ENCODE assay signal across 30 cellular contexts in the genomic region with DNA sequence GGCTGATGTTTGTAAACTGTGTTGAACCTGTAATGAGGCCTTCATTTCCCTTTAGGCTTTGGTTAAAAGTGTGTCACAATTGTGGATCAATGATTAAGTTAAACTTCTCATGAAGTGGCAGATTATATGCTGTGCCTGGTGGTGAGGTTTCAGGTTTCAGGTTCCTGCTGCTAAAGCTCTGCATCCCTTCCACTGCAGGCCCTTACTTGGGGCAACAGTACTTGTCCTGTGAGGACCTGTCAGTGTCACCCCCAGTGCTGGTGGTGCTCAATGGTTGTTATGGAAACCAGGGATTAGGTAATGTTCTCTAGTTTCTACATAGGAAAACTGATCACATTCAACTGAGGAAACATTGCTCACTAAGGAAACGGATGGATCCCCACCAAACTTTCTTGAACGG.
"Had no signal": no experiment of that assay in that cellular context is flagged by ENCODE, and none has a peak within 500 bp of the region (broad histone marks: within the 10 kb centered on the region; RNA-seq: fewer than 3 reads in every experiment).

No MANE protein-coding gene starts in this region.

- ATAC-seq: activated CD8-positive, alpha-beta T cell treated with anti-CD3 and anti-CD28 coated beads, Interleukin-2, amount 10 ng/mL, durations not matched to agents 7 days and 5 days; body of pancreas had no signal

- H3K4me1 ChIP-seq: adrenal gland, body of pancreas, breast epithelium had no signal

- H3K9me3 ChIP-seq: adrenal gland, body of pancreas, breast epithelium had no signal

- H3K4me3 ChIP-seq: adrenal gland, body of pancreas, breast epithelium, PC-9 had no signal

- H3K4me3 Mint-ChIP-seq: activated CD4-positive, alpha-beta T cell treated with anti-CD3 and anti-CD28 coated beads, Interleukin-2, amount 10 ng/mL, durations not matched to agents 24 days and 14 days; activated CD8-positive, alpha-beta T cell treated with anti-CD3 and anti-CD28 coated beads, Interleukin-2, amount 10 ng/mL, durations not matched to agents 7 days and 5 days; activated naive CD4-positive, alpha-beta T cell treated with anti-CD3 and anti-CD28 coated beads, Interleukin-2, amount 50 U/mL, for 24 hours; activated T-cell treated with anti-CD3 and anti-CD28 coated beads, Interleukin-2, amount 50 U/mL, for 24 hours had no signal

- H2AFZ ChIP-seq: PC-9 had no signal

- DNase-seq: activated CD4-positive, alpha-beta T cell treated with anti-CD3 and anti-CD28 coated beads, Interleukin-2, amount 10 ng/mL, durations not matched to agents 24 days and 14 days; activated CD4-positive, alpha-beta T cell treated with anti-CD3 and anti-CD28 coated beads, Interleukin-2, amount 50 U/mL, for 4 hours; activated CD8-positive, alpha-beta T cell treated with anti-CD3 and anti-CD28 coated beads, Interleukin-2, amount 10 ng/mL, durations not matched to agents 7 days and 5 days; activated gamma-delta T cell; activated naive CD4-positive, alpha-beta T cell treated with Interleukin-2 at 50 U/mL for 16 hours; activated T-cell treated with anti-CD3 and anti-CD28 coated beads, Interleukin-2, amount 50 U/mL, for 24 hours; adrenal gland; body of pancreas; MM.1S; MV-4-11; NCI-H1092; NCI-H1436 treated with DMSO at 0.1 percent for 48 hours; NCI-H1694 treated with DMSO at 0.1 percent for 48 hours; NCI-H2029; NCI-H2171 treated with DMSO at 0.1 percent for 48 hours; NCI-H2227 treated with DMSO at 0.1 percent for 48 hours; NCI-H446; NCI-H510A treated with DMSO at 0.1 percent for 48 hours; NCI-H774; PC-9; Right ventricle myocardium superior; SW 1271; T-helper 1 cell; T-helper 2 cell; T-helper 9 cell had no signal

- H3K9ac ChIP-seq: KMS-11 had no signal

- H3K27me3 ChIP-seq: body of pancreas had no signal

- H3K27ac Mint-ChIP-seq: activated CD4-positive, alpha-beta T cell treated with anti-CD3 and anti-CD28 coated beads, Interleukin-2, amount 10 ng/mL, durations not matched to agents 24 days and 14 days; activated CD8-positive, alpha-beta T cell treated with anti-CD3 and anti-CD28 coated beads, Interleukin-2, amount 10 ng/mL, durations not matched to agents 7 days and 5 days; activated naive CD4-positive, alpha-beta T cell treated with anti-CD3 and anti-CD28 coated beads, Interleukin-2, amount 50 U/mL, for 24 hours; activated T-cell treated with anti-CD3 and anti-CD28 coated beads, Interleukin-2, amount 50 U/mL, for 24 hours; activated T-helper 2 cell treated with anti-CD3 and anti-CD28 coated beads, Interferon-gamma antibody, Interleukin-2, Interleukin-4, amounts not matched to agents 10 μg/mL and 5 μg/mL and 100 μg/mL, durations not matched to agents 14 hours and 24 hours and 36 hours had no signal

- H3K36me3 ChIP-seq: adrenal gland, breast epithelium had no signal

- H3K9me3 Mint-ChIP-seq: activated CD4-positive, alpha-beta T cell treated with anti-CD3 and anti-CD28 coated beads, Interleukin-2, amount 10 ng/mL, durations not matched to agents 24 days and 14 days; activated naive CD4-positive, alpha-beta T cell treated with anti-CD3 and anti-CD28 coated beads, Interleukin-2, amount 50 U/mL, for 24 hours; activated T-cell treated with anti-CD3 and anti-CD28 coated beads, Interleukin-2, amount 50 U/mL, for 24 hours; activated T-helper 2 cell treated with anti-CD3 and anti-CD28 coated beads, Interferon-gamma antibody, Interleukin-2, Interleukin-4, amounts not matched to agents 10 μg/mL and 5 μg/mL and 100 μg/mL, durations not matched to agents 14 hours and 24 hours and 36 hours had no signal

- H3K4me1 Mint-ChIP-seq: activated CD4-positive, alpha-beta T cell treated with anti-CD3 and anti-CD28 coated beads, Interleukin-2, amount 10 ng/mL, durations not matched to agents 24 days and 14 days; activated naive CD4-positive, alpha-beta T cell treated with anti-CD3 and anti-CD28 coated beads, Interleukin-2, amount 50 U/mL, for 24 hours had no signal

- H3K27ac ChIP-seq: adrenal gland, body of pancreas, breast epithelium, KMS-11, PC-9, VCaP had no signal

- H3K4me2 ChIP-seq: KMS-11, PC-9 had no signal
